Comparison of ENCODE assay signal across 1 cellular context in the genomic region with DNA sequence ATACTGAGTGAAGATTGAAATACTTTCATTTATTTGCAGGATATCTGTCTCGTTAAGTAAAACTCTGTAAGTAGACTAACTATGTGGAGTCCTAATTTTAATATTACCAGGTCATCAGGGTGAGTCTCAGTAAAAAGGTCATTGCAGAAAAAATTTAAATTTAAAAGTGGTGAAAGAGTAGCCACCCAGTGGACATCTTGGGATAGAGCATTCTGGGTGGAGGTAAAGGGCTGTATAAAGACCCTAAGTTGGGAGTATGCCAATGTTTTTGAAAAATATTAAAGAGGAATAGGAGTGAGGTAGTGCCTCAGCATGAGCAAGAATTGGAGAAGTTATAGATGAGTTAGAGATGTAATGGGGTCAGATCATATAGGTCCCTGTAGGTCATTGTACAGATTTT.
TF ChIP-seq lines count a peak whose summit lies in the region.

No MANE protein-coding gene starts in this region.

TF ChIP-seq in HCT116, 20 proteins besides CTCF, POLR2A, EP300 and RAD21 (continued from another document):
- TF ChIP-seq, protein P1, sequence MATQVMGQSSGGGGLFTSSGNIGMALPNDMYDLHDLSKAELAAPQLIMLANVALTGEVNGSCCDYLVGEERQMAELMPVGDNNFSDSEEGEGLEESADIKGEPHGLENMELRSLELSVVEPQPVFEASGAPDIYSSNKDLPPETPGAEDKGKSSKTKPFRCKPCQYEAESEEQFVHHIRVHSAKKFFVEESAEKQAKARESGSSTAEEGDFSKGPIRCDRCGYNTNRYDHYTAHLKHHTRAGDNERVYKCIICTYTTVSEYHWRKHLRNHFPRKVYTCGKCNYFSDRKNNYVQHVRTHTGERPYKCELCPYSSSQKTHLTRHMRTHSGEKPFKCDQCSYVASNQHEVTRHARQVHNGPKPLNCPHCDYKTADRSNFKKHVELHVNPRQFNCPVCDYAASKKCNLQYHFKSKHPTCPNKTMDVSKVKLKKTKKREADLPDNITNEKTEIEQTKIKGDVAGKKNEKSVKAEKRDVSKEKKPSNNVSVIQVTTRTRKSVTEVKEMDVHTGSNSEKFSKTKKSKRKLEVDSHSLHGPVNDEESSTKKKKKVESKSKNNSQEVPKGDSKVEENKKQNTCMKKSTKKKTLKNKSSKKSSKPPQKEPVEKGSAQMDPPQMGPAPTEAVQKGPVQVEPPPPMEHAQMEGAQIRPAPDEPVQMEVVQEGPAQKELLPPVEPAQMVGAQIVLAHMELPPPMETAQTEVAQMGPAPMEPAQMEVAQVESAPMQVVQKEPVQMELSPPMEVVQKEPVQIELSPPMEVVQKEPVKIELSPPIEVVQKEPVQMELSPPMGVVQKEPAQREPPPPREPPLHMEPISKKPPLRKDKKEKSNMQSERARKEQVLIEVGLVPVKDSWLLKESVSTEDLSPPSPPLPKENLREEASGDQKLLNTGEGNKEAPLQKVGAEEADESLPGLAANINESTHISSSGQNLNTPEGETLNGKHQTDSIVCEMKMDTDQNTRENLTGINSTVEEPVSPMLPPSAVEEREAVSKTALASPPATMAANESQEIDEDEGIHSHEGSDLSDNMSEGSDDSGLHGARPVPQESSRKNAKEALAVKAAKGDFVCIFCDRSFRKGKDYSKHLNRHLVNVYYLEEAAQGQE (IDR thresholded peaks at IDR 0.05; ENCODE audit: low read depth): no peak
- TF ChIP-seq SIN3A (IDR thresholded peaks at IDR 0.05; ENCODE audit: low read depth) (no peak), SRF (IDR thresholded peaks at IDR 0.05; ENCODE audit: low read depth) (no peak), CBX3 (IDR thresholded peaks at IDR 0.05; ENCODE audit: low read depth) (no peak), EZH2phosphoT487 (IDR thresholded peaks at IDR 0.05; ENCODE audit: borderline replicate concordance) (no peak), ZNF274 (IDR thresholded peaks at IDR 0.05; ENCODE audit: low read depth, low read length) (no peak)
